ENCODE assay signal across 10 cellular contexts in genomic region chr12:75981773-75982564, GRCh38. TPM values are rescaled to one million over a fixed set of nuclear protein-coding genes. Genes with fewer than 3 reads are reported as not detected.
DNase-seq lines count a peak whose midpoint lies in the region; ATAC-seq, FAIRE-seq and TF ChIP-seq lines count a peak whose summit lies in the region.
"Had no signal": no experiment of that assay in that cellular context is flagged by ENCODE, and none has a peak within 500 bp of the region (broad histone marks: within the 10 kb centered on the region; RNA-seq: fewer than 3 reads in every experiment).

No MANE protein-coding gene starts in this region.

- no peak overlapping the region for H3K27ac ChIP-seq in OCI-LY7 (ENCODE audit: low read depth, low read length, poor library complexity, severe bottlenecking)

- H2AFZ ChIP-seq in OCI-LY7 (ENCODE audit: low read length) = peak overlapping the region; percentile 19; the same call in 1 of the 2 replicates

- H3K4me3 ChIP-seq in OCI-LY7 (ENCODE audit: low read depth, low read length, poor library complexity, severe bottlenecking) = no peak overlapping the region

- DNase-seq in HFFc6 (no peak), OCI-LY7 (ENCODE audit: low spot score) (no peak), memory B cell (ENCODE audit: low spot score in 2 of 2) (no peak), iPS-NIHi7 (ENCODE audit: extremely low spot score) (no peak), type B pancreatic cell (ENCODE audit: extremely low spot score, unreplicated experiment) (no peak), GM12892 (ENCODE audit: insufficient read length) (no peak)
- DNase-seq: activated CD4-positive, alpha-beta T cell treated with anti-CD3 and anti-CD28 coated beads for 1 hour; NCI-H1048 had no signal

- no peaks in the 10 kb centered on the region for H3K9me3 ChIP-seq in OCI-LY7 (ENCODE audit: low read length)

- no peak for TF ChIP-seq CTCF in HFFc6 (IDR thresholded peaks at IDR 0.05)
- no peak for TF ChIP-seq CTCF in OCI-LY7 (conservative IDR thresholded peaks at IDR 0.05; ENCODE audit: low read length)
- TF ChIP-seq CTCF in type B pancreatic cell (conservative IDR thresholded peaks at IDR 0.05) = no peak

- H3K79me2 ChIP-seq in OCI-LY7 (ENCODE audit: insufficient read depth, low read depth, low read length) = no peaks in the 10 kb centered on the region

- H4K20me1 ChIP-seq in OCI-LY7 (ENCODE audit: insufficient read depth, low read length) = no peaks in the 10 kb centered on the region

- no peaks in the 10 kb centered on the region for H3K9me2 ChIP-seq in OCI-LY7 (ENCODE audit: insufficient read depth, low read length)

- CTCF ChIA-PET in OCI-LY7 (lab: Charles Lee; ENCODE audit: unreplicated experiment) = no interaction called here

- peak overlapping the region; percentile 38; the same call in 1 of the 2 replicates for H3K27ac Mint-ChIP-seq in HFFc6
- no peak overlapping the region for H3K27ac Mint-ChIP-seq in memory B cell
- no peak overlapping the region for H3K27ac Mint-ChIP-seq in type B pancreatic cell

- intact Hi-C loops in OCI-LY7 (cut with micrococcal nuclease; ENCODE audit: unreplicated experiment) = no loop called here

- TF ChIP-seq POLR2A in GM12892 (IDR thresholded peaks at IDR 0.05; ENCODE audit: low read depth, low read length) = no peak

- H3K36me3 Mint-ChIP-seq in HFFc6 (ENCODE audit: low read depth) = no peaks in the 10 kb centered on the region
- H3K36me3 Mint-ChIP-seq in memory B cell = no peaks in the 10 kb centered on the region
- no peaks in the 10 kb centered on the region for H3K36me3 Mint-ChIP-seq in type B pancreatic cell

- no peaks in the 10 kb centered on the region for H3K9me3 Mint-ChIP-seq in HFFc6
- no peaks in the 10 kb centered on the region for H3K9me3 Mint-ChIP-seq in memory B cell
- peaks cover 6% of the 10 kb centered on the region for H3K9me3 Mint-ChIP-seq in type B pancreatic cell

- H3K4me1 Mint-ChIP-seq in HFFc6 (ENCODE audit: low read depth) (peaks cover 62% of the 10 kb centered on the region), memory B cell (peaks cover 14% of the 10 kb centered on the region), type B pancreatic cell (ENCODE audit: unreplicated experiment) (peaks cover 38% of the 10 kb centered on the region)

- peak overlapping the region; percentile 30 for H3K4me2 ChIP-seq in OCI-LY7 (ENCODE audit: low read length)

- H3K27me3 Mint-ChIP-seq in HFFc6 (ENCODE audit: insufficient read depth) (no peaks in the 10 kb centered on the region), memory B cell (peaks cover 3% of the 10 kb centered on the region), type B pancreatic cell (no peaks in the 10 kb centered on the region)

- ATAC-seq in GM18907 (IDR thresholded peaks at IDR 0.05; ENCODE audit: unreplicated experiment) (peak; percentile 59), memory B cell (ENCODE audit: low read depth) (peak; percentile 39)

- no TSS peak for BruUV-seq in OCI-LY7 (replicated peaks; lab: Mats Ljungman, UMichigan)

- no peak for FAIRE-seq in GM12892 (lab: Jason Lieb, UNC)
- FAIRE-seq: endometrium had no signal

- POLR2A ChIA-PET in OCI-LY7 (lab: Charles Lee) = interaction anchor here (0.6 to 3.3 kb wide), 3 partner anchors 12 to 23 kb away, joined by 3 to 8 read pairs (median 3); no protein-coding TSS in a partner anchor

- H3K36me3 ChIP-seq in OCI-LY7 (ENCODE audit: insufficient read depth, low read length) = no peaks in the 10 kb centered on the region

- H3K4me3 Mint-ChIP-seq in HFFc6 = no peak overlapping the region
- H3K4me3 Mint-ChIP-seq in memory B cell = no peak overlapping the region
- H3K4me3 Mint-ChIP-seq in type B pancreatic cell = no peak overlapping the region

- peaks cover 38% of the 10 kb centered on the region for H3K4me1 ChIP-seq in OCI-LY7 (ENCODE audit: insufficient read depth, low read length, poor library complexity, severe bottlenecking)

RNA-seq across cellular contexts. Expression of gene PHLDA1, which starts 49.6 kb away (rescaled TPM):
- total RNA-seq in HFFc6 (2021; fragmentation: NEBNext Ultra II Directional; extraction: Animal tissue kit (Norgen Biotek cat#: 25700)) = 10 to 100 TPM; 49.2 to 81.5 (median 76.2) TPM
- total RNA-seq in OCI-LY7 (2014; rRNA removed; shearing (Covaris generic)) = 0.44 and 0.54 TPM in 2 replicates
- total RNA-seq in OCI-LY7 (2022) = 2.1 and 2.3 TPM in 2 replicates
- 67.5 and 108 TPM in 2 replicates for total RNA-seq in type B pancreatic cell (ENCODE audit: low replicate concordance)
- 0.51 TPM for polyA plus RNA-seq in GM12892 (2012; ENCODE audit: missing spikeins)

Comparison
In these comparisons a context has a peak if more than half of its experiments do, and no peak if none do; other contexts are left out.
1. RNA of gene PHLDA1, which starts 49.6 kb away (total RNA-seq): 49.2 to 81.5 TPM in HFFc6 and 67.5 to 108 TPM in type B pancreatic cell; 0.44 to 2.3 TPM in OCI-LY7; every median in the first group is over 10 times any median in the second.